19 cellular contexts compared by ENCODE assay signal in genomic region chr3:51471775-51472652, GRCh38. TPM values are rescaled to one million over a fixed set of nuclear protein-coding genes. Genes with fewer than 3 reads are reported as not detected.
DNase-seq lines count a peak whose midpoint lies in the region; ATAC-seq, FAIRE-seq and TF ChIP-seq lines count a peak whose summit lies in the region.
"Had no signal": no experiment of that assay in that cellular context is flagged by ENCODE, and none has a peak within 500 bp of the region (broad histone marks: within the 10 kb centered on the region; RNA-seq: fewer than 3 reads in every experiment).

No MANE protein-coding gene starts in this region.

- no peak overlapping the region for H3K4me3 ChIP-seq in pancreas
- no peak overlapping the region for H3K4me3 ChIP-seq in left ventricle myocardium inferior
- H3K4me3 ChIP-seq: esophagus squamous epithelium, GM12878, ovary had no signal

- no peaks in the 10 kb centered on the region for H3K27me3 Mint-ChIP-seq in stimulated activated naive CD8-positive, alpha-beta T cell treated with anti-CD3 and anti-CD28 coated beads, Interleukin-15, amount 100 ng/mL, for 72 hours

- H3K9me3 ChIP-seq in pancreas (no peaks in the 10 kb centered on the region), left ventricle myocardium inferior (replicated peaks) (no peaks in the 10 kb centered on the region)
- H3K9me3 ChIP-seq: esophagus squamous epithelium, ovary had no signal

- DNase-seq in stimulated activated naive CD8-positive, alpha-beta T cell treated with anti-CD3 and anti-CD28 coated beads, Interleukin-15, amount 100 ng/mL, for 72 hours: no peak
- DNase-seq in stimulated activated naive CD8-positive, alpha-beta T cell treated with anti-CD3 and anti-CD28 coated beads, Interleukin-15, Interleukin-2, amounts not matched to agents 100 U/mL and 50 U/mL, for 24 hours: no peak
- DNase-seq in NOMO-1 treated with DMSO at 0.1 percent for 48 hours (lab: John Stamatoyannopoulos, UW; ENCODE audit: unreplicated experiment) (peak; percentile 30), amniotic epithelial cell (ENCODE audit: low read depth) (peak; percentile 63), pancreas (no peak), SHP77 treated with DMSO at 0.1 percent for 48 hours (lab: John Stamatoyannopoulos, UW) (no peak), left ventricle myocardium inferior (no peak)
- DNase-seq: activated gamma-delta T cell treated with Interleukin-2 at 50 U/mL for 16 hours; effector CD4-positive, alpha-beta T cell; esophagus squamous epithelium; glutamatergic neuron; HFFc6; NCI-H1930; NCI-H524 treated with DMSO at 0.1 percent for 48 hours; ovary; stimulated activated CD4-positive, alpha-beta T cell treated with anti-CD3 and anti-CD28 coated beads, Interleukin-4, amount 100 ng/mL, for 1 hour had no signal

- WGBS in pancreas, 2 donors: 95% methylated on average over 6 of the region's 6 CpGs

- H3K4me1 ChIP-seq in pancreas (no peaks in the 10 kb centered on the region), left ventricle myocardium inferior (no peaks in the 10 kb centered on the region)
- H3K4me1 ChIP-seq: esophagus squamous epithelium had no signal

- H3K4me1 Mint-ChIP-seq in stimulated activated naive CD8-positive, alpha-beta T cell treated with anti-CD3 and anti-CD28 coated beads, Interleukin-15, amount 100 ng/mL, for 72 hours: no peaks in the 10 kb centered on the region

- H3K27me3 ChIP-seq in pancreas: no peaks in the 10 kb centered on the region
- H3K27me3 ChIP-seq in left ventricle myocardium inferior (ENCODE audit: low read depth): no peaks in the 10 kb centered on the region
- H3K27me3 ChIP-seq: esophagus squamous epithelium, ovary had no signal

- no peak overlapping the region for H3K4me3 Mint-ChIP-seq in stimulated activated naive CD8-positive, alpha-beta T cell treated with anti-CD3 and anti-CD28 coated beads, Interleukin-15, amount 100 ng/mL, for 72 hours
- H3K4me3 Mint-ChIP-seq: HFFc6 had no signal

- intact Hi-C loops in pancreas (cut with DNase I): no loop called here
- intact Hi-C loops in left ventricle myocardium inferior (cut with micrococcal nuclease): no loop called here

- no peaks in the 10 kb centered on the region for H3K9me3 Mint-ChIP-seq in stimulated activated naive CD8-positive, alpha-beta T cell treated with anti-CD3 and anti-CD28 coated beads, Interleukin-15, amount 100 ng/mL, for 72 hours
- H3K9me3 Mint-ChIP-seq: HFFc6 had no signal

- ATAC-seq in stimulated activated naive CD8-positive, alpha-beta T cell treated with anti-CD3 and anti-CD28 coated beads, Interleukin-15, amount 100 ng/mL, for 72 hours: no peak
- ATAC-seq in stimulated activated naive CD8-positive, alpha-beta T cell treated with anti-CD3 and anti-CD28 coated beads, Interleukin-15, Interleukin-2, amounts not matched to agents 100 U/mL and 50 U/mL, for 24 hours: no peak
- no peak for ATAC-seq in pancreas
- no peak for ATAC-seq in GM18520 (IDR thresholded peaks at IDR 0.05; ENCODE audit: unreplicated experiment)
- ATAC-seq: GM12878 had no signal

- FAIRE-seq in pancreas (lab: Jason Lieb, UNC): no peak
- FAIRE-seq: D721Med, GM12878 had no signal

- TF ChIP-seq CTCF in pancreas (IDR thresholded peaks at IDR 0.05) (no peak), left ventricle myocardium inferior (IDR thresholded peaks at IDR 0.05; ENCODE audit: borderline replicate concordance) (no peak)

- H3K27ac Mint-ChIP-seq in stimulated activated naive CD8-positive, alpha-beta T cell treated with anti-CD3 and anti-CD28 coated beads, Interleukin-15, amount 100 ng/mL, for 72 hours: peak overlapping the region; percentile 53 to 55
- H3K27ac Mint-ChIP-seq: HFFc6 had no signal

- no peak overlapping the region for H3K27ac ChIP-seq in pancreas
- no peak overlapping the region for H3K27ac ChIP-seq in left ventricle myocardium inferior (replicated peaks)
- H3K27ac ChIP-seq: esophagus squamous epithelium, ovary had no signal

- H3K36me3 ChIP-seq in pancreas (peaks cover 0 to 18% (median 0%) of the 10 kb centered on the region in 3 donors), left ventricle myocardium inferior (peaks cover 58% of the 10 kb centered on the region)
- H3K36me3 ChIP-seq: ovary had no signal

RNA-seq across cellular contexts. Expression of gene DCAF1, which starts 27.8 kb away (rescaled TPM):
- total RNA-seq in pancreas (10 to 100 TPM in 1 of 6 donors, 1 to 10 TPM in 5; 5.7 to 12.5 (median 8.1) TPM), left ventricle myocardium inferior (15.8 TPM)
- 1 to 10 TPM; 4.9 to 8.5 TPM for polyA plus RNA-seq in pancreas

Comparison
In these comparisons a context has a peak if more than half of its experiments do, and no peak if none do; other contexts are left out.
1. DNase-seq: peak in NOMO-1 treated with DMSO at 0.1 percent for 48 hours (single experiment) and amniotic epithelial cell (single experiment); none in stimulated activated naive CD8-positive, alpha-beta T cell treated with anti-CD3 and anti-CD28 coated beads, Interleukin-15, amount 100 ng/mL, for 72 hours (0 of 2), stimulated activated naive CD8-positive, alpha-beta T cell treated with anti-CD3 and anti-CD28 coated beads, Interleukin-15, Interleukin-2, amounts not matched to agents 100 U/mL and 50 U/mL, for 24 hours (single experiment), pancreas (0 of 6), SHP77 treated with DMSO at 0.1 percent for 48 hours (single experiment) and left ventricle myocardium inferior (single experiment).